8 cellular contexts compared by ENCODE assay signal in genomic region chr4:41957634-41958033, GRCh38. TPM values are rescaled to one million over a fixed set of nuclear protein-coding genes. Genes with fewer than 3 reads are reported as not detected.
DNase-seq lines count a peak whose midpoint lies in the region; ATAC-seq and TF ChIP-seq lines count a peak whose summit lies in the region.

No MANE protein-coding gene starts in this region.

- DNase-seq in DMS153 (lab: John Stamatoyannopoulos, UW) (peak; percentile 5), DMS153 treated with DMSO at 0.1 percent for 48 hours (lab: John Stamatoyannopoulos, UW; ENCODE audit: unreplicated experiment) (no peak), myocyte (ENCODE audit: low read depth) (peak; percentile 25), GM03348 (ENCODE audit: low spot score) (no peak), SHP77 treated with DMSO at 0.1 percent for 48 hours (lab: John Stamatoyannopoulos, UW) (no peak)

- ATAC-seq in HG03342 (IDR thresholded peaks at IDR 0.05; ENCODE audit: unreplicated experiment), result peak; percentile 69
- ATAC-seq in HG03521 (IDR thresholded peaks at IDR 0.05; ENCODE audit: unreplicated experiment), result no peak

- TF ChIP-seq CTCF in VCaP (conservative IDR thresholded peaks at IDR 0.05), result peak; percentile 69

- H3K27ac ChIP-seq in VCaP, result no peak overlapping the region

RNA-seq across cellular contexts. Expression of gene TMEM33, which starts 22.4 kb away (rescaled TPM):
- total RNA-seq in myocyte, result 63.5 and 99.3 TPM in 2 replicates
- polyA plus RNA-seq in myocyte (2012), result 29.4 TPM

RNA-seq across cellular contexts. Expression of gene DCAF4L1, which starts 23.9 kb away (rescaled TPM):
- 0.32 and 0.42 TPM in 2 replicates for total RNA-seq in myocyte
- 0.11 TPM for polyA plus RNA-seq in myocyte (2012)

RNA-seq across cellular contexts. Expression of gene SLC30A9, which starts 32.7 kb away (rescaled TPM):
- 65.9 and 72.4 TPM in 2 replicates for total RNA-seq in myocyte
- polyA plus RNA-seq in myocyte (2012), result 22.6 TPM

Comparison
In these comparisons a context has a peak if more than half of its experiments do, and no peak if none do; other contexts are left out.
1. DNase-seq: peak in DMS153 (single experiment) and myocyte (single experiment); none in DMS153 treated with DMSO at 0.1 percent for 48 hours (single experiment), GM03348 (single experiment) and SHP77 treated with DMSO at 0.1 percent for 48 hours (single experiment).